ENCODE assay signal across 15 cellular contexts in the genomic region with DNA sequence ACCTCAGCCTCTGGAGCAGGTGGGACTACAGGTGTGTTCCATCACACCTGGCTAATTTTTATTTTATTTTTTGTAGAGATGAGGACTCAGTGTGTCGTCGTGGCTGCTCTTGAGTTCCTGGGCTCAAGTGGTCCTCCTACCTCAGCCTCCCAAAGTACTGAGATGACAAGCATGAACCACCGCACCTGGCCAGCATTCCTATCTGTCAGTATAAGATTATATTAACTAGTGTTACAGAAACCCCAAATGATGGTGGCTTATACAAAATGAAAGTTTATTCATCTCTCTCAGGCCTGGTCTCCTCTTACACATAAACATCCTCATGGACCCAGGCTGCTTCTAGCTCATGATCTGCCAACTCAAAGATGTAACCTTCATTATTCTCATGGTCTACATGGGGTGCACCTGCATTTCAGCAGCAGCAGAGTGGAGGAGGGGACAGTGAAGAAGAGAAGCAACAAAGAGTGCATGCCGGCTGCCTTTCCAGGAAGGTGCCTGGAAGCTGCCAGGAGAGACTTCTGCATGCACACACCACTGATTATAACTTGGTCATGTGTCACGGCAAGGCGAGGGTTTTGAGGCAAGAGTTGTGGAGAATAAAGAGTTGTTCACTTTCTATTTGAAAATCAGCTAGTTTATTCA.
A peak's percentile ranks its signal among the peaks of the same experiment; 100 is the strongest.
DNase-seq lines count a peak whose midpoint lies in the region; ATAC-seq lines count a peak whose summit lies in the region.
"Had no signal": no experiment of that assay in that cellular context is flagged by ENCODE, and none has a peak within 500 bp of the region (broad histone marks: within the 10 kb centered on the region; RNA-seq: fewer than 3 reads in every experiment).

No MANE protein-coding gene starts in this region.

- H3K4me3 Mint-ChIP-seq in activated CD4-positive, alpha-beta T cell treated with anti-CD3 and anti-CD28 coated beads, Interleukin-2, amount 10 ng/mL, durations not matched to agents 24 days and 14 days = peak overlapping the region; percentile 75
- H3K4me3 Mint-ChIP-seq in activated CD4-positive, alpha-beta memory T cell treated with anti-CD3 and anti-CD28 coated beads for 36 hours = peak overlapping the region; percentile 45
- peak overlapping the region; percentile 40 for H3K4me3 Mint-ChIP-seq in activated naive CD8-positive, alpha-beta T cell treated with anti-CD3 and anti-CD28 coated beads, Interleukin-2, amount 10 ng/mL, durations not matched to agents 7 days and 5 days
- H3K4me3 Mint-ChIP-seq: CD14-positive monocyte had no signal

- ATAC-seq in activated naive CD8-positive, alpha-beta T cell treated with anti-CD3 and anti-CD28 coated beads, Interleukin-2, amount 10 ng/mL, durations not matched to agents 7 days and 5 days (ENCODE audit: low read depth) = no peak
- ATAC-seq in left colon = no peak
- ATAC-seq in GM21825 (IDR thresholded peaks at IDR 0.05; ENCODE audit: unreplicated experiment) = no peak
- ATAC-seq: PC-3 had no signal

- intact Hi-C loops in activated CD4-positive, alpha-beta T cell treated with anti-CD3 and anti-CD28 coated beads, Interleukin-2, amount 10 ng/mL, durations not matched to agents 24 days and 14 days (cut with micrococcal nuclease) = loop anchor here (1.0 to 2.0 kb wide), 2 partner anchors 14 to 45 kb away; no protein-coding TSS in a partner anchor
- intact Hi-C loops in activated CD4-positive, alpha-beta memory T cell treated with anti-CD3 and anti-CD28 coated beads for 36 hours (cut with micrococcal nuclease) = loop anchor here (1.0 to 10.0 kb wide), 7 partner anchors 13 to 447 kb away; no protein-coding TSS in a partner anchor
- intact Hi-C loops in left colon (cut with DNase I, micrococcal nuclease) = no loop called here

- H3K36me3 Mint-ChIP-seq in activated CD4-positive, alpha-beta T cell treated with anti-CD3 and anti-CD28 coated beads, Interleukin-2, amount 10 ng/mL, durations not matched to agents 24 days and 14 days (ENCODE audit: low read depth) = peaks cover 10% of the 10 kb centered on the region
- peaks cover 15% of the 10 kb centered on the region for H3K36me3 Mint-ChIP-seq in activated CD4-positive, alpha-beta memory T cell treated with anti-CD3 and anti-CD28 coated beads for 36 hours
- peaks cover 10% of the 10 kb centered on the region for H3K36me3 Mint-ChIP-seq in activated naive CD8-positive, alpha-beta T cell treated with anti-CD3 and anti-CD28 coated beads, Interleukin-2, amount 10 ng/mL, durations not matched to agents 7 days and 5 days

- CTCF ChIA-PET in activated CD4-positive, alpha-beta memory T cell treated with anti-CD3 and anti-CD28 coated beads for 36 hours (lab: Charles Lee) = interaction anchor here (0.6 to 3.2 kb wide), 9 partner anchors 9 to 264 kb away, joined by 3 to 27 read pairs (median 3); no protein-coding TSS in a partner anchor

- POLR2A ChIA-PET in activated CD4-positive, alpha-beta memory T cell treated with anti-CD3 and anti-CD28 coated beads for 36 hours (lab: Charles Lee) = interaction anchor here (0.7 to 3.1 kb wide), 18 partner anchors 9 to 252 kb away, joined by 3 to 48 read pairs (median 5); a partner anchor contains a TSS
- POLR2A ChIA-PET in activated naive CD8-positive, alpha-beta T cell treated with anti-CD3 and anti-CD28 coated beads, Interleukin-2, amount 10 ng/mL, durations not matched to agents 7 days and 5 days (lab: Charles Lee) = no interaction called here

- H3K9me3 Mint-ChIP-seq in activated CD4-positive, alpha-beta T cell treated with anti-CD3 and anti-CD28 coated beads, Interleukin-2, amount 10 ng/mL, durations not matched to agents 24 days and 14 days = no peaks in the 10 kb centered on the region
- no peaks in the 10 kb centered on the region for H3K9me3 Mint-ChIP-seq in activated CD4-positive, alpha-beta memory T cell treated with anti-CD3 and anti-CD28 coated beads for 36 hours
- H3K9me3 Mint-ChIP-seq in activated naive CD8-positive, alpha-beta T cell treated with anti-CD3 and anti-CD28 coated beads, Interleukin-2, amount 10 ng/mL, durations not matched to agents 7 days and 5 days = no peaks in the 10 kb centered on the region

- no peaks in the 10 kb centered on the region for H3K27me3 Mint-ChIP-seq in activated CD4-positive, alpha-beta T cell treated with anti-CD3 and anti-CD28 coated beads, Interleukin-2, amount 10 ng/mL, durations not matched to agents 24 days and 14 days
- no peaks in the 10 kb centered on the region for H3K27me3 Mint-ChIP-seq in activated CD4-positive, alpha-beta memory T cell treated with anti-CD3 and anti-CD28 coated beads for 36 hours
- no peaks in the 10 kb centered on the region for H3K27me3 Mint-ChIP-seq in activated naive CD8-positive, alpha-beta T cell treated with anti-CD3 and anti-CD28 coated beads, Interleukin-2, amount 10 ng/mL, durations not matched to agents 7 days and 5 days

- H3K4me1 Mint-ChIP-seq in activated CD4-positive, alpha-beta T cell treated with anti-CD3 and anti-CD28 coated beads, Interleukin-2, amount 10 ng/mL, durations not matched to agents 24 days and 14 days = peaks cover 64% of the 10 kb centered on the region
- H3K4me1 Mint-ChIP-seq in activated CD4-positive, alpha-beta memory T cell treated with anti-CD3 and anti-CD28 coated beads for 36 hours (ENCODE audit: low read depth) = peaks cover 87% of the 10 kb centered on the region
- peaks cover 27% of the 10 kb centered on the region for H3K4me1 Mint-ChIP-seq in activated naive CD8-positive, alpha-beta T cell treated with anti-CD3 and anti-CD28 coated beads, Interleukin-2, amount 10 ng/mL, durations not matched to agents 7 days and 5 days

- peak overlapping the region; percentile 91 for H3K27ac Mint-ChIP-seq in activated CD4-positive, alpha-beta T cell treated with anti-CD3 and anti-CD28 coated beads, Interleukin-2, amount 10 ng/mL, durations not matched to agents 24 days and 14 days
- peak overlapping the region; percentile 97 for H3K27ac Mint-ChIP-seq in activated CD4-positive, alpha-beta memory T cell treated with anti-CD3 and anti-CD28 coated beads for 36 hours
- peak overlapping the region; percentile 58 for H3K27ac Mint-ChIP-seq in activated naive CD8-positive, alpha-beta T cell treated with anti-CD3 and anti-CD28 coated beads, Interleukin-2, amount 10 ng/mL, durations not matched to agents 7 days and 5 days
- H3K27ac Mint-ChIP-seq: CD14-positive monocyte had no signal

- DNase-seq in activated CD4-positive, alpha-beta T cell treated with anti-CD3 and anti-CD28 coated beads, Interleukin-2, amount 10 ng/mL, durations not matched to agents 24 days and 14 days = peak; percentile 74
- no peak for DNase-seq in activated CD4-positive, alpha-beta T cell treated with anti-CD3 and anti-CD28 coated beads for 1 hour
- peak; percentile 76 for DNase-seq in activated CD4-positive, alpha-beta memory T cell treated with anti-CD3 and anti-CD28 coated beads for 36 hours
- DNase-seq in activated naive CD8-positive, alpha-beta T cell treated with anti-CD3 and anti-CD28 coated beads, Interleukin-2, amount 10 ng/mL, durations not matched to agents 7 days and 5 days = no peak
- peak; percentile 60 for DNase-seq in stimulated activated CD8-positive, alpha-beta memory T cell treated with anti-CD3 and anti-CD28 coated beads, Interleukin-4, amount 100 ng/mL, for 48 hours
- DNase-seq in iPS-NIHi7 (ENCODE audit: extremely low spot score) = no peak
- DNase-seq in left colon = no peak
- DNase-seq: aorta, MV-4-11, NCI-H2029, NCI-H526 treated with DMSO at 0.1 percent for 48 hours, PC-3, posterior cingulate gyrus had no signal

Comparison
In these comparisons a context has a peak if more than half of its experiments do, and no peak if none do; other contexts are left out.
1. DNase-seq: peak in activated CD4-positive, alpha-beta T cell treated with anti-CD3 and anti-CD28 coated beads, Interleukin-2, amount 10 ng/mL, durations not matched to agents 24 days and 14 days (single experiment), activated CD4-positive, alpha-beta memory T cell treated with anti-CD3 and anti-CD28 coated beads for 36 hours (single experiment) and stimulated activated CD8-positive, alpha-beta memory T cell treated with anti-CD3 and anti-CD28 coated beads, Interleukin-4, amount 100 ng/mL, for 48 hours (single experiment); none in activated CD4-positive, alpha-beta T cell treated with anti-CD3 and anti-CD28 coated beads for 1 hour (single experiment), activated naive CD8-positive, alpha-beta T cell treated with anti-CD3 and anti-CD28 coated beads, Interleukin-2, amount 10 ng/mL, durations not matched to agents 7 days and 5 days (single experiment), iPS-NIHi7 (single experiment) and left colon (0 of 2).
2. intact Hi-C loops: an anchor here in activated CD4-positive, alpha-beta T cell treated with anti-CD3 and anti-CD28 coated beads, Interleukin-2, amount 10 ng/mL, durations not matched to agents 24 days and 14 days (1.0 to 2.0 kb wide) and activated CD4-positive, alpha-beta memory T cell treated with anti-CD3 and anti-CD28 coated beads for 36 hours (1.0 to 10.0 kb wide); none called in left colon.
3. Peak in every context shown above with its lines, with median percentiles within 50 percentile points of each other: H3K27ac Mint-ChIP-seq and H3K4me3 Mint-ChIP-seq.